ENCODE assay signal across 26 cellular contexts in genomic region chr4:98046665-98047064, GRCh38.
DNase-seq lines count a peak whose midpoint lies in the region; TF ChIP-seq lines count a peak whose summit lies in the region.
"Had no signal": no experiment of that assay in that cellular context is flagged by ENCODE, and none has a peak within 500 bp of the region (broad histone marks: within the 10 kb centered on the region; RNA-seq: fewer than 3 reads in every experiment).

No MANE protein-coding gene starts in this region.

- DNase-seq in BE2C (no peak), H7 (peak; percentile 22), RKO (ENCODE audit: low spot score) (peak; percentile 28), iPS-NIHi11 (ENCODE audit: low spot score) (peak; percentile 13), GDM1 (lab: John Stamatoyannopoulos, UW) (no peak), ecto neural progenitor cell (ENCODE audit: low spot score) (no peak), Ammon's horn (ENCODE audit: low spot score) (no peak)
- DNase-seq in stimulated activated CD4-positive, alpha-beta T cell treated with anti-CD3 and anti-CD28 coated beads, Interleukin-2, amount 100 ng/mL, for 24 hours: no peak
- DNase-seq: ACHN; activated CD4-positive, alpha-beta T cell treated with anti-CD3 and anti-CD28 coated beads, Interleukin-2, amount 10 ng/mL, durations not matched to agents 24 days and 14 days; activated T-cell treated with anti-CD3 and anti-CD28 coated beads, Interleukin-2, amount 50 U/mL, for 48 hours; cerebellar nuclear complex; GM23248; Karpas-422; kidney glomerular epithelial cell; lower lobe of right lung; NCI-H1694; NCI-H345; NCI-H774; right cardiac atrium; Right ventricle myocardium superior; stimulated activated CD4-positive, alpha-beta T cell treated with anti-CD3 and anti-CD28 coated beads, Interleukin-12 subunit alpha, Interleukin-12 subunit beta, amount 100 ng/mL, for 4 hours; stimulated activated CD4-positive, alpha-beta T cell treated with anti-CD3 and anti-CD28 coated beads, Interleukin-4, amount 100 ng/mL, for 24 hours; upper lobe of left lung had no signal

- H3K27me3 ChIP-seq in BE2C: no peaks in the 10 kb centered on the region
- no peaks in the 10 kb centered on the region for H3K27me3 ChIP-seq in H7 (ENCODE audit: control insufficient read depth, insufficient read depth, low read length)
- H3K27me3 ChIP-seq: BLaER1 treated with 17β-estradiol and CSF1 and Interleukin-3, amounts not matched to agents 10 nM and 100 nM; upper lobe of left lung had no signal

- H3K36me3 ChIP-seq in BE2C (no peaks in the 10 kb centered on the region), H7 (replicated peaks; ENCODE audit: control insufficient read depth, insufficient read depth, low read length) (no peaks in the 10 kb centered on the region)
- H3K36me3 ChIP-seq: BLaER1 treated with 17β-estradiol and CSF1 and Interleukin-3, amounts not matched to agents 10 nM and 100 nM; lower lobe of right lung; upper lobe of left lung had no signal

- H3K9me3 ChIP-seq in BE2C: no peaks in the 10 kb centered on the region
- H3K9me3 ChIP-seq: BLaER1 treated with 17β-estradiol and CSF1 and Interleukin-3, amounts not matched to agents 10 nM and 100 nM; Caco-2; lower lobe of right lung; upper lobe of left lung had no signal

- H3K4me3 ChIP-seq in BE2C (ENCODE audit: low read depth, low read length) (no peak overlapping the region), H7 (ENCODE audit: insufficient read depth, low read depth, low read length) (no peak overlapping the region)
- H3K4me3 ChIP-seq: BLaER1 treated with 17β-estradiol and CSF1 and Interleukin-3, amounts not matched to agents 10 nM and 100 nM; GM23248; lower lobe of right lung; upper lobe of left lung had no signal

- TF ChIP-seq CTCF in BE2C (IDR thresholded peaks at IDR 0.05; ENCODE audit: low read depth, low read length): peak; percentile 14; the same call in 1 of the 2 replicates

- H3K4me1 ChIP-seq in BE2C: no peaks in the 10 kb centered on the region
- H3K4me1 ChIP-seq: BLaER1 treated with 17β-estradiol and CSF1 and Interleukin-3, amounts not matched to agents 10 nM and 100 nM; Caco-2; lower lobe of right lung; upper lobe of left lung had no signal

Comparison
In these comparisons a context has a peak if more than half of its experiments do, and no peak if none do; other contexts are left out.
1. DNase-seq: peak in H7 (single experiment), RKO (single experiment) and iPS-NIHi11 (single experiment); none in BE2C (single experiment), GDM1 (single experiment), stimulated activated CD4-positive, alpha-beta T cell treated with anti-CD3 and anti-CD28 coated beads, Interleukin-2, amount 100 ng/mL, for 24 hours (0 of 2), ecto neural progenitor cell (single experiment) and Ammon's horn (single experiment).